ENCODE assay signal across 21 cellular contexts in the genomic region with DNA sequence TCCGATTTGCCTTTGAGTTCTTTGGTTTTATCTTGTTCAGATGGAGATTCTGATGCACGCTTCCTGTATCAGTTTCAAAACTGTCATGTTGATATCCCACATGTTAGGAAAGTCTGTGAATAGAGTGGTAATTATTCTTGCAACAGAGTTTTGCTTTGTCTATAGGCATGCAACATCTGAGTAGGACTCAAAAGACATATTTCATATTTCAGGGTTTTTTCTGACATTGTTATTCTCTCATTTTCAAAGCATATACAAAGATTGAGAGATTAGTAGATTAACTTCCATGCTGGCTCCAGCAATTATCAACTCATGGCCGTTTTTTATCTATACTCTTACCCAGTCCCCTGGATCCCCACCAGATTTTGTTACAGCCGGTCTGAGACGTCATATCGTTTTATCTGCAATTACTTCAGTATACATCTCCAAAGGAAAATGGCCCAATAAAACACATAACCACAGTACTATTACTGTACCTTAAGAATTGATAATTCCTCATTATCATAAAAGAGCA. TPM values are rescaled to one million over a fixed set of nuclear protein-coding genes. Genes with fewer than 3 reads are reported as not detected.
A peak's percentile ranks its signal among the peaks of the same experiment; 100 is the strongest.
DNase-seq lines count a peak whose midpoint lies in the region; ATAC-seq and TF ChIP-seq lines count a peak whose summit lies in the region.
"Had no signal": no experiment of that assay in that cellular context is flagged by ENCODE, and none has a peak within 500 bp of the region (broad histone marks: within the 10 kb centered on the region; RNA-seq: fewer than 3 reads in every experiment).

No MANE protein-coding gene starts in this region.

- DNase-seq in activated CD4-positive, alpha-beta T cell treated with anti-CD3 and anti-CD28 coated beads for 36 hours, result no peak
- DNase-seq in activated CD4-positive, alpha-beta T cell treated with anti-CD3 and anti-CD28 coated beads for 48 hours, result no peak
- DNase-seq in NOMO-1 treated with DMSO at 0.1 percent for 48 hours (lab: John Stamatoyannopoulos, UW; ENCODE audit: unreplicated experiment) (peak; percentile 82), mucosa of descending colon (peak in 1 of 3 donors; percentile 77), HFFc6 (no peak), uterus (no peak)
- DNase-seq in activated T-helper 2 cell treated with anti-CD3 and anti-CD28 coated beads, Interferon-gamma antibody, Interleukin-2, Interleukin-4, amounts not matched to agents 10 μg/mL and 5 μg/mL and 100 μg/mL, durations not matched to agents 14 hours and 24 hours and 36 hours (ENCODE audit: low spot score), result no peak
- DNase-seq: activated CD4-positive, alpha-beta T cell treated with anti-CD3 and anti-CD28 coated beads, Interleukin-2, amount 50 U/mL, for 48 hours; CD4-positive, alpha-beta memory T cell; dermis blood vessel endothelial cell; heart right ventricle; islet precursor cell; KG1; NCI-H1417; NK-92 treated with Interleukin-12 subunit alpha and Interleukin-12 subunit beta, amount 100 ng/mL, for 24 hours; stimulated activated naive CD4-positive, alpha-beta T cell treated with Interleukin-2 at 50 U/mL for 16 hours had no signal

- no peaks in the 10 kb centered on the region for H3K27me3 ChIP-seq in uterus
- H3K27me3 ChIP-seq: vagina had no signal

- intact Hi-C loops in activated CD4-positive, alpha-beta T cell treated with anti-CD3 and anti-CD28 coated beads for 36 hours (cut with DNase I, micrococcal nuclease), result loop anchor here (1.0 to 5.0 kb wide), 5 partner anchors 71 to 396 kb away; a partner anchor contains a TSS
- intact Hi-C loops in activated T-helper 2 cell treated with anti-CD3 and anti-CD28 coated beads, Interferon-gamma antibody, Interleukin-2, Interleukin-4, amounts not matched to agents 10 μg/mL and 5 μg/mL and 100 μg/mL, durations not matched to agents 14 hours and 24 hours and 36 hours (cut with micrococcal nuclease), result loop anchor here (2.0 to 10.0 kb wide), 4 partner anchors 146 to 1226 kb away; no protein-coding TSS in a partner anchor
- intact Hi-C loops in mucosa of descending colon (cut with DNase I, micrococcal nuclease) (no loop called here), uterus (cut with DNase I; ENCODE audit: low total_unique reads) (no loop called here)

- peaks cover 54% of the 10 kb centered on the region for H3K4me1 ChIP-seq in mucosa of descending colon (ENCODE audit: low read depth)
- no peaks in the 10 kb centered on the region for H3K4me1 ChIP-seq in uterus
- H3K4me1 ChIP-seq: heart right ventricle, vagina had no signal

- H3K36me3 ChIP-seq in mucosa of descending colon (ENCODE audit: low read depth) (no peaks in the 10 kb centered on the region), uterus (no peaks in the 10 kb centered on the region)
- H3K36me3 ChIP-seq: heart right ventricle, vagina had no signal

- peaks cover 22% of the 10 kb centered on the region for H3K4me1 Mint-ChIP-seq in activated CD4-positive, alpha-beta T cell treated with anti-CD3 and anti-CD28 coated beads for 36 hours
- H3K4me1 Mint-ChIP-seq in activated T-helper 2 cell treated with anti-CD3 and anti-CD28 coated beads, Interferon-gamma antibody, Interleukin-2, Interleukin-4, amounts not matched to agents 10 μg/mL and 5 μg/mL and 100 μg/mL, durations not matched to agents 14 hours and 24 hours and 36 hours (ENCODE audit: low read depth), result peaks cover 21% of the 10 kb centered on the region
- 0 out of 2 replicates have a peak, but pooled peaks cover 6% of the 10 kb centered on the region for H3K4me1 Mint-ChIP-seq in HFFc6 (ENCODE audit: low read depth)
- H3K4me1 Mint-ChIP-seq: memory B cell had no signal

- no peak for TF ChIP-seq CTCF in mucosa of descending colon (IDR thresholded peaks at IDR 0.05)
- TF ChIP-seq CTCF in HFFc6 (IDR thresholded peaks at IDR 0.05), result no peak
- no peak for TF ChIP-seq CTCF in uterus (IDR thresholded peaks at IDR 0.05)

- peak overlapping the region; percentile 39 for H3K27ac Mint-ChIP-seq in activated CD4-positive, alpha-beta T cell treated with anti-CD3 and anti-CD28 coated beads for 36 hours
- H3K27ac Mint-ChIP-seq in activated T-helper 2 cell treated with anti-CD3 and anti-CD28 coated beads, Interferon-gamma antibody, Interleukin-2, Interleukin-4, amounts not matched to agents 10 μg/mL and 5 μg/mL and 100 μg/mL, durations not matched to agents 14 hours and 24 hours and 36 hours, result peak overlapping the region; percentile 50
- no peak overlapping the region for H3K27ac Mint-ChIP-seq in HFFc6
- H3K27ac Mint-ChIP-seq: memory B cell had no signal

- no peak for TF ChIP-seq POLR2A in uterus (IDR thresholded peaks at IDR 0.05)

- H3K27me3 Mint-ChIP-seq in activated CD4-positive, alpha-beta T cell treated with anti-CD3 and anti-CD28 coated beads for 36 hours, result peaks cover 22% of the 10 kb centered on the region
- peaks cover 40% of the 10 kb centered on the region for H3K27me3 Mint-ChIP-seq in activated T-helper 2 cell treated with anti-CD3 and anti-CD28 coated beads, Interferon-gamma antibody, Interleukin-2, Interleukin-4, amounts not matched to agents 10 μg/mL and 5 μg/mL and 100 μg/mL, durations not matched to agents 14 hours and 24 hours and 36 hours (ENCODE audit: low read depth)
- peaks cover 7% of the 10 kb centered on the region for H3K27me3 Mint-ChIP-seq in HFFc6 (ENCODE audit: insufficient read depth)

- CTCF ChIA-PET in activated CD4-positive, alpha-beta T cell treated with anti-CD3 and anti-CD28 coated beads for 36 hours (lab: Charles Lee), result no interaction called here

- H3K4me3 ChIP-seq in mucosa of descending colon (peak overlapping the region; percentile 9), uterus (no peak overlapping the region)
- H3K4me3 ChIP-seq: heart right ventricle, vagina had no signal

- POLR2A ChIA-PET in activated CD4-positive, alpha-beta T cell treated with anti-CD3 and anti-CD28 coated beads for 36 hours (lab: Charles Lee), result no interaction called here

- no peaks in the 10 kb centered on the region for H3K36me3 Mint-ChIP-seq in activated CD4-positive, alpha-beta T cell treated with anti-CD3 and anti-CD28 coated beads for 36 hours (ENCODE audit: low read depth)
- H3K36me3 Mint-ChIP-seq in activated T-helper 2 cell treated with anti-CD3 and anti-CD28 coated beads, Interferon-gamma antibody, Interleukin-2, Interleukin-4, amounts not matched to agents 10 μg/mL and 5 μg/mL and 100 μg/mL, durations not matched to agents 14 hours and 24 hours and 36 hours (ENCODE audit: low read depth), result no peaks in the 10 kb centered on the region
- H3K36me3 Mint-ChIP-seq in HFFc6 (ENCODE audit: low read depth), result no peaks in the 10 kb centered on the region
- H3K36me3 Mint-ChIP-seq: brain; CD4-positive, alpha-beta memory T cell; memory B cell had no signal

- ATAC-seq in activated CD4-positive, alpha-beta T cell treated with anti-CD3 and anti-CD28 coated beads for 36 hours, result peak; percentile 93
- ATAC-seq in mucosa of descending colon (peak; percentile 39), GM18870 (IDR thresholded peaks at IDR 0.05; ENCODE audit: unreplicated experiment) (no peak)
- ATAC-seq: heart right ventricle had no signal

- no peaks in the 10 kb centered on the region for H3K9me3 Mint-ChIP-seq in activated CD4-positive, alpha-beta T cell treated with anti-CD3 and anti-CD28 coated beads for 36 hours (ENCODE audit: low read depth)
- H3K9me3 Mint-ChIP-seq in activated T-helper 2 cell treated with anti-CD3 and anti-CD28 coated beads, Interferon-gamma antibody, Interleukin-2, Interleukin-4, amounts not matched to agents 10 μg/mL and 5 μg/mL and 100 μg/mL, durations not matched to agents 14 hours and 24 hours and 36 hours, result no peaks in the 10 kb centered on the region
- no peaks in the 10 kb centered on the region for H3K9me3 Mint-ChIP-seq in HFFc6
- H3K9me3 Mint-ChIP-seq: CD4-positive, alpha-beta memory T cell; memory B cell; neural crest cell had no signal

- H3K4me3 Mint-ChIP-seq in activated CD4-positive, alpha-beta T cell treated with anti-CD3 and anti-CD28 coated beads for 36 hours, result no peak overlapping the region
- no peak overlapping the region for H3K4me3 Mint-ChIP-seq in activated T-helper 2 cell treated with anti-CD3 and anti-CD28 coated beads, Interferon-gamma antibody, Interleukin-2, Interleukin-4, amounts not matched to agents 10 μg/mL and 5 μg/mL and 100 μg/mL, durations not matched to agents 14 hours and 24 hours and 36 hours (ENCODE audit: low read depth)
- no peak overlapping the region for H3K4me3 Mint-ChIP-seq in HFFc6
- H3K4me3 Mint-ChIP-seq: brain, memory B cell, neural crest cell had no signal

- H3K27ac ChIP-seq in uterus, result no peak overlapping the region
- H3K27ac ChIP-seq: heart right ventricle, vagina had no signal

- H3K9me3 ChIP-seq in mucosa of descending colon (no peaks in the 10 kb centered on the region), uterus (no peaks in the 10 kb centered on the region)
- H3K9me3 ChIP-seq: vagina had no signal

RNA-seq across cellular contexts. Expression of a gene that starts 22.4 kb away (rescaled TPM):
- total RNA-seq in activated CD4-positive, alpha-beta T cell treated with anti-CD3 and anti-CD28 coated beads for 36 hours, result under 1 TPM in 1 of 2 experiments, not detected in 1; 0.05 TPM
- not detected in 2 replicates for total RNA-seq in activated T-helper 2 cell treated with anti-CD3 and anti-CD28 coated beads, Interferon-gamma antibody, Interleukin-2, Interleukin-4, amounts not matched to agents 10 μg/mL and 5 μg/mL and 100 μg/mL, durations not matched to agents 14 hours and 24 hours and 36 hours
- total RNA-seq in mucosa of descending colon (10 to 100 TPM; 27.7 to 82.6 (median 37.7) TPM), uterus (under 1 TPM in 2 of 4 donors, not detected in 2; 0.28 to 0.61 TPM)
- total RNA-seq in HFFc6 (2021; fragmentation: NEBNext Ultra II Directional; extraction: Animal tissue kit (Norgen Biotek cat#: 25700)), result 1 to 10 TPM; 1.3 to 2.2 (median 1.6) TPM
- total RNA-seq: dermis blood vessel endothelial cell had no signal

Comparison
In these comparisons a context has a peak if more than half of its experiments do, and no peak if none do; other contexts are left out.
1. RNA of a gene that starts 22.4 kb away (total RNA-seq): 27.7 to 82.6 TPM in mucosa of descending colon; 1.3 to 2.2 TPM in HFFc6, 0.28 to 0.61 TPM in uterus, 0.05 TPM in activated CD4-positive, alpha-beta T cell treated with anti-CD3 and anti-CD28 coated beads for 36 hours and not detected in activated T-helper 2 cell treated with anti-CD3 and anti-CD28 coated beads, Interferon-gamma antibody, Interleukin-2, Interleukin-4, amounts not matched to agents 10 μg/mL and 5 μg/mL and 100 μg/mL, durations not matched to agents 14 hours and 24 hours and 36 hours; every median in the first group is over 4 times any median in the second.
2. intact Hi-C loops: an anchor here in activated CD4-positive, alpha-beta T cell treated with anti-CD3 and anti-CD28 coated beads for 36 hours (1.0 to 5.0 kb wide) and activated T-helper 2 cell treated with anti-CD3 and anti-CD28 coated beads, Interferon-gamma antibody, Interleukin-2, Interleukin-4, amounts not matched to agents 10 μg/mL and 5 μg/mL and 100 μg/mL, durations not matched to agents 14 hours and 24 hours and 36 hours (2.0 to 10.0 kb wide); none called in mucosa of descending colon and uterus.